ENCODE assay signal across 8 cellular contexts in genomic region chr19:12052571-12053169, GRCh38. TPM values are rescaled to one million over a fixed set of nuclear protein-coding genes. Genes with fewer than 3 reads are reported as not detected.
DNase-seq lines count a peak whose midpoint lies in the region; ATAC-seq and TF ChIP-seq lines count a peak whose summit lies in the region.

Gene ZNF878 (minus strand): TSS chr19:12052961. CDS start chr19:12052801, 160 bp downstream.

- H3K4ac ChIP-seq in IMR-90 (ENCODE audit: low read depth, low read length) = peak within 1 kb of the TSS; percentile 13; the same call in 1 of the 2 replicates

- no peak within 1 kb of the TSS for H4K91ac ChIP-seq in IMR-90 (ENCODE audit: insufficient read depth, low read depth, low read length)

- peak within 1 kb of the TSS; percentile 22 for H2BK5ac ChIP-seq in IMR-90 (ENCODE audit: low read depth, low read length, poor library complexity, severe bottlenecking)

- H3K79me1 ChIP-seq in IMR-90 (ENCODE audit: low read depth in 1 of 2, low read length in 2 of 2) = no peaks in the 10 kb centered on the region

- peak within 1 kb of the TSS; percentile 86 for H3K4me3 Mint-ChIP-seq in osteocyte (ENCODE audit: unreplicated experiment)

- H3K27ac Mint-ChIP-seq in osteocyte (ENCODE audit: unreplicated experiment) = peak within 1 kb of the TSS; percentile 78

- H3K9me3 ChIP-seq in IMR-90 (ENCODE audit: control insufficient read depth, insufficient read depth, low read length) (no peaks in the 10 kb centered on the region), heart right ventricle (peaks cover 0 to 5% (median 0%) of the 10 kb centered on the region in 11 donors), uterus (no peaks in the 10 kb centered on the region)

- H2AK5ac ChIP-seq in IMR-90 (ENCODE audit: low read depth, low read length) = no peak within 1 kb of the TSS

- no peak for TF ChIP-seq RAD21 in IMR-90 (IDR thresholded peaks at IDR 0.05; ENCODE audit: low read length)

- peaks cover 10% of the 10 kb centered on the region for H3K4me1 Mint-ChIP-seq in osteocyte (ENCODE audit: unreplicated experiment)

- H3K9ac ChIP-seq in IMR-90 (ENCODE audit: low read depth, low read length) = peak within 1 kb of the TSS; percentile 81

- 2% methylated on average over 18 of the region's 39 CpGs; no CpG with 5 or more reads in 1 of the 2 experiments for WGBS in IMR-90 (ENCODE audit: extremely low coverage in 2 of 2, insufficient read length in 1 of 2), 2 experiments
- WGBS in adipose tissue, 3 donors = 0 to 1% (median 1%) methylated on average over 34 to 39 of the region's 39 CpGs
- 0% methylated on average over 39 of the region's 39 CpGs for WGBS in heart right ventricle, 2 donors

- no peak within 1 kb of the TSS for H2BK20ac ChIP-seq in IMR-90 (ENCODE audit: low read depth, low read length)

- H3K23ac ChIP-seq in IMR-90 (ENCODE audit: low read depth, low read length) = peak within 1 kb of the TSS; percentile 80

- in situ Hi-C loops in IMR-90 (cut with MboI; ENCODE audit: low sequenced_read_pairs) = no loop called here

- peaks cover 2% of the 10 kb centered on the region for H3K36me3 Mint-ChIP-seq in osteocyte (ENCODE audit: unreplicated experiment)

- H3K56ac ChIP-seq in IMR-90 (ENCODE audit: extremely low read depth, insufficient read depth, low read length) = no peak within 1 kb of the TSS

- no peaks in the 10 kb centered on the region for H3K9me1 ChIP-seq in IMR-90 (ENCODE audit: insufficient read depth, low read length)

- H4K20me1 ChIP-seq in IMR-90 (ENCODE audit: insufficient read depth, low read length) = no peaks in the 10 kb centered on the region

- peak within 1 kb of the TSS; percentile 85 for H2AK9ac ChIP-seq in IMR-90 (replicated peaks; ENCODE audit: low read depth, low read length, poor library complexity)

- peak within 1 kb of the TSS; percentile 98 for H3K4me2 ChIP-seq in IMR-90 (ENCODE audit: low read depth, low read length)

- BruUV-seq in IMR-90 (replicated peaks; lab: Mats Ljungman, UMichigan) = no TSS peak

- peak; percentile 96 for DNase-seq in DMS 273 (lab: John Stamatoyannopoulos, UW; ENCODE audit: unreplicated experiment)
- peak; percentile 85 for DNase-seq in IMR-90
- DNase-seq in heart right ventricle = peak; percentile 89 to 91
- DNase-seq in osteocyte (ENCODE audit: extremely low spot score, unreplicated experiment) = peak; percentile 95
- DNase-seq in uterus = peak; percentile 85 to 88

- H3K4me3 ChIP-seq in IMR-90 (ENCODE audit: insufficient read depth, low read depth, low read length) (peak within 1 kb of the TSS; percentile 88), heart right ventricle (peak within 1 kb of the TSS; percentile 44 to 85 (median 68)), uterus (peak within 1 kb of the TSS; percentile 51 to 56)

- no peak within 1 kb of the TSS for H4K5ac ChIP-seq in IMR-90 (ENCODE audit: low read depth, low read length)

- H3K18ac ChIP-seq in IMR-90 (ENCODE audit: low read depth, low read length) = no peak within 1 kb of the TSS

- CTCF ChIA-PET in IMR-90 (lab: Yijun Ruan, JAX) = no interaction called here

- H4K8ac ChIP-seq in IMR-90 (ENCODE audit: low read depth in 2 of 2, low read length in 2 of 2) = peak within 1 kb of the TSS in 1 of 2 experiments; percentile 67; a peak in 1 of 4 replicates

- H3K27me3 Mint-ChIP-seq in osteocyte (ENCODE audit: unreplicated experiment) = no peaks in the 10 kb centered on the region

- ATAC-seq in GM21447 (IDR thresholded peaks at IDR 0.05; ENCODE audit: unreplicated experiment) = peak; percentile 86
- ATAC-seq in IMR-90 (ENCODE audit: low read depth) = peak; percentile 100
- ATAC-seq in heart right ventricle = peak; percentile 99 to 100 (median 99)

- H3K4me1 ChIP-seq in IMR-90 (ENCODE audit: control insufficient read depth, insufficient read depth, low read length) (no peaks in the 10 kb centered on the region), heart right ventricle (peaks cover 0 to 17% (median 11%) of the 10 kb centered on the region in 9 donors), uterus (no peaks in the 10 kb centered on the region)

- POLR2A ChIA-PET in IMR-90 (lab: Charles Lee; ENCODE audit: unreplicated experiment) = no interaction called here

- TF ChIP-seq POLR2A in IMR-90 (IDR thresholded peaks at IDR 0.05; ENCODE audit: low read depth, low read length) = peak; percentile 91
- peak; percentile 58 for TF ChIP-seq POLR2A in Raji (IDR thresholded peaks at IDR 0.05; ENCODE audit: insufficient read depth, low read depth, low read length)
- peak; percentile 85 to 91 for TF ChIP-seq POLR2A in uterus (IDR thresholded peaks at IDR 0.05)

- TF ChIP-seq CTCF in IMR-90 (conservative IDR thresholded peaks at IDR 0.05; ENCODE audit: low read depth, low read length) (no peak; the same call in 1 of the 2 replicates), heart right ventricle (IDR thresholded peaks at IDR 0.05) (peak in 4 of 9 donors; percentile 20 to 43 (median 41)), osteocyte (IDR thresholded peaks at IDR 0.05) (peak; percentile 39), uterus (IDR thresholded peaks at IDR 0.05) (peak in 1 of 4 experiments; percentile 3)

- H3K36me3 ChIP-seq in IMR-90 (ENCODE audit: control insufficient read depth, insufficient read depth, low read length) (no peaks in the 10 kb centered on the region), heart right ventricle (no peaks in the 10 kb centered on the region), uterus (no peaks in the 10 kb centered on the region)

- dilution Hi-C loops in IMR-90 (cut with HindIII; ENCODE audit: low sequenced_read_pairs, unreplicated experiment) = no loop called here

- H3K9me3 Mint-ChIP-seq in osteocyte (ENCODE audit: unreplicated experiment) = no peaks in the 10 kb centered on the region

- H3K27me3 ChIP-seq in IMR-90 (ENCODE audit: control insufficient read depth, insufficient read depth, low read length) (no peaks in the 10 kb centered on the region; the same call in 1 of the 2 replicates), heart right ventricle (peaks cover 0 to 4% (median 0%) of the 10 kb centered on the region in 7 donors), uterus (no peaks in the 10 kb centered on the region)

- H3K27ac ChIP-seq in IMR-90 (ENCODE audit: insufficient read depth, low read length) = peak within 1 kb of the TSS; percentile 73
- peak within 1 kb of the TSS; percentile 51 for H3K27ac ChIP-seq in adipose tissue (ENCODE audit: low read depth, low read length)
- H3K27ac ChIP-seq in heart right ventricle = peak within 1 kb of the TSS in 9 of 10 donors; percentile 36 to 76 (median 72)
- peak within 1 kb of the TSS; percentile 47 to 60 for H3K27ac ChIP-seq in uterus

- no peak within 1 kb of the TSS for H2BK120ac ChIP-seq in IMR-90 (ENCODE audit: low read depth, low read length)

- intact Hi-C loops in IMR-90 (cut with micrococcal nuclease) = loop anchor here (10.0 kb wide), 1 partner anchor 128 kb away; the partner anchor contains the start of gene ZNF700
- intact Hi-C loops in heart right ventricle (cut with DNase I) = loop anchor here in 3 of 10 donors (2.0 to 10.0 kb wide), 3 partner anchors 18 to 92 kb away; partner anchors contain the start of genes ZNF20 (in 1 of the 3), ZNF433 (in 1 of the 3) and ZNF763 (in 1 of the 3)
- intact Hi-C loops in uterus (cut with DNase I; ENCODE audit: low total_unique reads) = no loop called here

- H2AFZ ChIP-seq in IMR-90 (replicated peaks; ENCODE audit: low read length, poor library complexity) = peak within 1 kb of the TSS; percentile 96

- H3K14ac ChIP-seq in IMR-90 (replicated peaks; ENCODE audit: low read depth, low read length) = no peak within 1 kb of the TSS

- no peak within 1 kb of the TSS for H2BK15ac ChIP-seq in IMR-90 (ENCODE audit: low read depth, low read length)

TF ChIP-seq in IMR-90, 13 proteins besides CTCF, POLR2A, EP300 and RAD21 (continues in another document):
- TF ChIP-seq ELK1 (IDR thresholded peaks at IDR 0.05; ENCODE audit: borderline replicate concordance, low read depth, low read length) (no peak), MXI1 (IDR thresholded peaks at IDR 0.05; ENCODE audit: borderline replicate concordance, low read depth, low read length) (no peak), CEBPB (IDR thresholded peaks at IDR 0.05; ENCODE audit: low read depth, low read length) (no peak), MAZ (IDR thresholded peaks at IDR 0.05; ENCODE audit: borderline replicate concordance, low read depth, low read length) (no peak), NFE2L2 (IDR thresholded peaks at IDR 0.05; ENCODE audit: low read depth, low read length) (no peak), RCOR1 (IDR thresholded peaks at IDR 0.05; ENCODE audit: insufficient replicate concordance, low read length) (no peak), FOS (IDR thresholded peaks at IDR 0.05; ENCODE audit: low read depth, low read length) (no peak), SMC3 (IDR thresholded peaks at IDR 0.05; ENCODE audit: low read depth, low read length) (no peak), RFX5 (IDR thresholded peaks at IDR 0.05; ENCODE audit: low read depth, low read length) (no peak), USF2 (IDR thresholded peaks at IDR 0.05; ENCODE audit: low read depth, low read length) (no peak), MAFK (IDR thresholded peaks at IDR 0.05; ENCODE audit: low read depth, low read length) (no peak)

RNA-seq across cellular contexts. Expression of gene ZNF878, which starts in this region (rescaled TPM):
- total RNA-seq in IMR-90 (2012; rRNA removed) = 0.28 and 0.36 TPM in 2 replicates
- polyA plus RNA-seq in IMR-90 (2012; rRNA removed) = 0.05 and 0.07 TPM in 2 replicates
- not detected in 2 replicates for polyA plus RNA-seq in IMR-90 (2012; cell fraction: cytosol; rRNA removed)
- 0.10 TPM in 1 of 2 replicates, not detected in the other for polyA plus RNA-seq in IMR-90 (2012; cell fraction: nucleus; rRNA removed; ENCODE audit: low replicate concordance)
- polyA plus RNA-seq in adipose tissue = under 1 TPM in 2 of 3 donors, not detected in 1; 0.16 to 0.31 TPM
- under 1 TPM in 6 of 10 donors, not detected in 4; 0.21 to 0.48 (median 0.34) TPM for total RNA-seq in heart right ventricle
- polyA plus RNA-seq in heart right ventricle = under 1 TPM; 0.13 to 0.51 TPM
- 0.38 TPM in 1 of 2 replicates, not detected in the other for total RNA-seq in osteocyte
- under 1 TPM in 3 of 4 donors, not detected in 1; 0.26 to 0.55 (median 0.28) TPM for total RNA-seq in uterus

Comparison
In these comparisons a context has a peak if more than half of its experiments do, and no peak if none do; other contexts are left out.
1. Peak in every context shown above with its lines: DNase-seq, ATAC-seq, H3K4me3 ChIP-seq and H3K27ac ChIP-seq.
2. Peak in DNase-seq, ATAC-seq, H3K4me3 ChIP-seq, H3K27ac ChIP-seq, H3K9ac ChIP-seq and H3K4me2 ChIP-seq in IMR-90; RNA of the gene not detected or under 1 TPM.
3. Peak in DNase-seq, ATAC-seq, H3K4me3 ChIP-seq and H3K27ac ChIP-seq in heart right ventricle; RNA of the gene not detected or under 1 TPM.
4. Peak in DNase-seq in osteocyte; RNA of the gene not detected or under 1 TPM.
5. Peak in DNase-seq, H3K4me3 ChIP-seq and H3K27ac ChIP-seq in uterus; RNA of the gene not detected or under 1 TPM.